In genomic region chr17:47311420-47311819, GRCh38 we compare ENCODE assay signal across 27 cellular contexts. TPM values are rescaled to one million over a fixed set of nuclear protein-coding genes. Genes with fewer than 3 reads are reported as not detected.
"Had no signal": no experiment of that assay in that cellular context is flagged by ENCODE, and none has a peak within 500 bp of the region (broad histone marks: within the 10 kb centered on the region; RNA-seq: fewer than 3 reads in every experiment).

No MANE protein-coding gene starts in this region.

- H3K27ac Mint-ChIP-seq: immature natural killer cell; naive thymus-derived CD8-positive, alpha-beta T cell; neural progenitor cell; stimulated activated naive B cell treated with anti-CD40 and anti-IgM and Interleukin-4, amounts not matched to agents 10 μg/mL and 1 μg/mL and 100 μg/mL, for 72 hours had no signal

- H3K4me3 ChIP-seq: left lung, lower lobe of right lung, neural progenitor cell, psoas muscle, right lobe of liver, smooth muscle cell, stomach, testis, tibial nerve, upper lobe of left lung had no signal

- H3K27me3 Mint-ChIP-seq: stimulated activated naive B cell treated with anti-CD40 and anti-IgM and Interleukin-4, amounts not matched to agents 10 μg/mL and 1 μg/mL and 100 μg/mL, for 72 hours had no signal

- H3K36me3 ChIP-seq: left lung, lower lobe of right lung, neural progenitor cell, neutrophil, right lobe of liver, upper lobe of left lung had no signal

- H3K9me3 ChIP-seq: left lung, lower lobe of right lung, neutrophil, psoas muscle, right lobe of liver, stomach, testis, tibial nerve, upper lobe of left lung had no signal

- DNase-seq: hypothalamus; immature natural killer cell; kidney; left colon; left lung; lower lobe of right lung; mammary epithelial cell; mesenchymal stem cell; naive thymus-derived CD8-positive, alpha-beta T cell; occipital lobe; psoas muscle; right lobe of liver; stimulated activated CD4-positive, alpha-beta T cell treated with anti-CD3 and anti-CD28 coated beads, Interleukin-1b, Interleukin-23, amount 100 ng/mL, for 48 hours; stimulated activated CD4-positive, alpha-beta T cell treated with anti-CD3 and anti-CD28 coated beads, Interleukin-2, amount 100 ng/mL, for 48 hours; stimulated activated CD4-positive, alpha-beta T cell treated with anti-CD3 and anti-CD28 coated beads, Interleukin-4, amount 100 ng/mL, for 4 hours; stimulated activated CD8-positive, alpha-beta memory T cell treated with anti-CD3 and anti-CD28 coated beads, Interleukin-4, amount 100 ng/mL, for 48 hours; stimulated activated naive B cell treated with anti-CD40 and anti-IgM and Interleukin-4, amounts not matched to agents 10 μg/mL and 1 μg/mL and 100 μg/mL, for 72 hours; stimulated activated naive CD8-positive, alpha-beta T cell treated with anti-CD3 and anti-CD28 coated beads, Interleukin-15, Interleukin-2, amounts not matched to agents 100 U/mL and 50 U/mL, for 24 hours; stomach; testis; upper lobe of left lung had no signal

- H3K27me3 ChIP-seq: left lung, neural progenitor cell, neutrophil, right lobe of liver, stomach, testis, tibial nerve, upper lobe of left lung had no signal

- H3K27ac ChIP-seq: left lung, lower lobe of right lung, neural progenitor cell, neutrophil, parathyroid adenoma, psoas muscle, right lobe of liver, stomach, testis, tibial nerve, upper lobe of left lung had no signal

- H3K4me1 Mint-ChIP-seq: immature natural killer cell had no signal

- H3K4me3 Mint-ChIP-seq: immature natural killer cell; naive thymus-derived CD8-positive, alpha-beta T cell; nephron; neural progenitor cell; stimulated activated naive B cell treated with anti-CD40 and anti-IgM and Interleukin-4, amounts not matched to agents 10 μg/mL and 1 μg/mL and 100 μg/mL, for 72 hours had no signal

- H3K9me3 Mint-ChIP-seq: immature natural killer cell; naive thymus-derived CD8-positive, alpha-beta T cell; nephron; neural progenitor cell; stimulated activated naive B cell treated with anti-CD40 and anti-IgM and Interleukin-4, amounts not matched to agents 10 μg/mL and 1 μg/mL and 100 μg/mL, for 72 hours had no signal

- ATAC-seq: left colon; left lung; lower lobe of right lung; naive thymus-derived CD8-positive, alpha-beta T cell; psoas muscle; right lobe of liver; stimulated activated naive B cell treated with anti-CD40 and anti-IgM and Interleukin-4, amounts not matched to agents 10 μg/mL and 1 μg/mL and 100 μg/mL, for 72 hours; stimulated activated naive CD8-positive, alpha-beta T cell treated with anti-CD3 and anti-CD28 coated beads, Interleukin-15, Interleukin-2, amounts not matched to agents 100 U/mL and 50 U/mL, for 24 hours had no signal

- H3K4me2 ChIP-seq: smooth muscle cell had no signal

- H3K79me2 ChIP-seq: parathyroid adenoma had no signal

- H3K9ac ChIP-seq: neural progenitor cell, parathyroid adenoma had no signal

- H3K4me1 ChIP-seq: psoas muscle had no signal

- H3K36me3 Mint-ChIP-seq: immature natural killer cell; naive thymus-derived CD8-positive, alpha-beta T cell; neural progenitor cell had no signal

RNA-seq across cellular contexts. Expression of gene ITGB3, which starts 57.8 kb away (rescaled TPM):
- total RNA-seq: naive thymus-derived CD8-positive, alpha-beta T cell had no signal
- polyA plus RNA-seq: naive thymus-derived CD8-positive, alpha-beta T cell had no signal
